8 cellular contexts compared by ENCODE assay signal in genomic region chr5:157828949-157829639, GRCh38. TPM values are rescaled to one million over a fixed set of nuclear protein-coding genes. Genes with fewer than 3 reads are reported as not detected.
A peak's percentile ranks its signal among the peaks of the same experiment; 100 is the strongest.
DNase-seq lines count a peak whose midpoint lies in the region; ATAC-seq and TF ChIP-seq lines count a peak whose summit lies in the region.

No MANE protein-coding gene starts in this region.

- H3K9me3 ChIP-seq in SK-N-MC (ENCODE audit: low read depth, low read length): no peaks in the 10 kb centered on the region; the same call in 1 of the 2 replicates
- no peaks in the 10 kb centered on the region for H3K9me3 ChIP-seq in esophagus squamous epithelium
- H3K9me3 ChIP-seq in MG63: no peaks in the 10 kb centered on the region

- TF ChIP-seq CTCF in AG09319 (IDR thresholded peaks at IDR 0.05; ENCODE audit: low read depth, low read length) (peak; percentile 18), GM13976 (IDR thresholded peaks at IDR 0.05; ENCODE audit: borderline replicate concordance, control extremely low read depth, extremely low read depth, insufficient read depth, missing control alignments) (peak; percentile 42), esophagus squamous epithelium (IDR thresholded peaks at IDR 0.05) (peak in 3 of 6 experiments; percentile 14 to 32 (median 17))

- no peak for DNase-seq in AG09319 (ENCODE audit: extremely low read depth, low read depth)
- peak; percentile 20 for DNase-seq in GM13976 (ENCODE audit: low spot score)
- no peak for DNase-seq in SK-N-MC (ENCODE audit: low read depth, low spot score)
- DNase-seq in iris pigment epithelial cell (ENCODE audit: low read depth): peak; percentile 17
- DNase-seq in esophagus squamous epithelium (lab: John Stamatoyannopoulos, UW): no peak
- DNase-seq in MG63: no peak
- DNase-seq in NCI-H187 treated with DMSO at 0.1 percent for 48 hours (lab: John Stamatoyannopoulos, UW): no peak

- intact Hi-C loops in esophagus squamous epithelium (cut with DNase I): no loop called here

- H3K36me3 ChIP-seq in SK-N-MC (ENCODE audit: insufficient read depth, low read length): 0 out of 2 replicates have a peak, but pooled peaks cover 3% of the 10 kb centered on the region
- peaks cover 0 to 9% (median 0%) of the 10 kb centered on the region in 3 donors for H3K36me3 ChIP-seq in esophagus squamous epithelium
- peaks cover 6% of the 10 kb centered on the region for H3K36me3 ChIP-seq in MG63

- peaks cover 0 to 53% (median 15%) of the 10 kb centered on the region in 3 donors for H3K4me1 ChIP-seq in esophagus squamous epithelium

- no peak for ATAC-seq in GM18868 (IDR thresholded peaks at IDR 0.05; ENCODE audit: unreplicated experiment)

- in situ Hi-C loops in GM13976 (cut with MboI; ENCODE audit: low sequenced_read_pairs, unreplicated experiment): loop anchor here (10.0 kb wide), 1 partner anchor 116 kb away; no protein-coding TSS in a partner anchor

- WGBS in esophagus squamous epithelium, 2 donors: 92 to 97% methylated on average over 4 of the region's 4 CpGs

- H3K4me3 ChIP-seq in SK-N-MC (no peak overlapping the region), esophagus squamous epithelium (no peak overlapping the region), MG63 (no peak overlapping the region)

- H3K27me3 ChIP-seq in esophagus squamous epithelium: no peaks in the 10 kb centered on the region
- H3K27me3 ChIP-seq in MG63: no peaks in the 10 kb centered on the region

- H3K9ac ChIP-seq in SK-N-MC (ENCODE audit: insufficient read length): no peak overlapping the region

- no peak for TF ChIP-seq POLR2A in esophagus squamous epithelium (IDR thresholded peaks at IDR 0.05)

- H3K27ac ChIP-seq in SK-N-MC (peak overlapping the region; percentile 95), esophagus squamous epithelium (peak overlapping the region in 2 of 4 donors; percentile 61 to 71)

RNA-seq across cellular contexts. Expression of gene CLINT1, which starts 29.9 kb away (rescaled TPM):
- 100 to 1,000 TPM; 109 to 165 (median 152) TPM for total RNA-seq in esophagus squamous epithelium
- 137 and 502 TPM in 2 replicates for total RNA-seq in MG63 (2014; rRNA removed; shearing (Covaris generic); ENCODE audit: low replicate concordance)

Comparison
In these comparisons a context has a peak if more than half of its experiments do, and no peak if none do; other contexts are left out.
1. DNase-seq: peak in GM13976 (single experiment) and iris pigment epithelial cell (single experiment); none in AG09319 (single experiment), SK-N-MC (single experiment), esophagus squamous epithelium (single experiment), MG63 (single experiment) and NCI-H187 treated with DMSO at 0.1 percent for 48 hours (single experiment).